10 cellular contexts compared by ENCODE assay signal in genomic region chr6:158060447-158061360, GRCh38.
DNase-seq lines count a peak whose midpoint lies in the region.
"Had no signal": no experiment of that assay in that cellular context is flagged by ENCODE, and none has a peak within 500 bp of the region (broad histone marks: within the 10 kb centered on the region; RNA-seq: fewer than 3 reads in every experiment).

No MANE protein-coding gene starts in this region.

- H3K36me3 ChIP-seq in ACC112 (ENCODE audit: insufficient read depth, low read length), result peaks cover 12% of the 10 kb centered on the region; the same call in 1 of the 2 replicates
- H3K36me3 ChIP-seq: cardiac muscle cell had no signal

- peak overlapping the region; percentile 31; the same call in 1 of the 2 replicates for H3K4me3 ChIP-seq in ACC112 (ENCODE audit: low read depth, low read length)
- H3K4me3 ChIP-seq: cardiac muscle cell, GM12878 had no signal

- peak overlapping the region; percentile 97 for H3K27ac ChIP-seq in ACC112 (ENCODE audit: low read depth, low read length)
- H3K27ac ChIP-seq: cardiac muscle cell had no signal

- peaks cover 15% of the 10 kb centered on the region for H3K79me2 ChIP-seq in ACC112 (ENCODE audit: control insufficient read depth, insufficient read depth, low read length, unreplicated experiment)

- peaks cover 62% of the 10 kb centered on the region for H3K4me1 ChIP-seq in ACC112 (ENCODE audit: control insufficient read depth, insufficient read depth, low read length, unreplicated experiment)

- DNase-seq in HPDE6-E6E7 (ENCODE audit: extremely low spot score), result peak; percentile 64
- DNase-seq in T1000 (lab: John Stamatoyannopoulos, UW), result peak; percentile 72
- DNase-seq in globus pallidus (ENCODE audit: low spot score), result peak; percentile 40
- peak; percentile 97 for DNase-seq in posterior vena cava (ENCODE audit: low spot score)
- no peak for DNase-seq in NCI-H524 treated with DMSO at 0.1 percent for 48 hours (lab: John Stamatoyannopoulos, UW)
- no peak for DNase-seq in NCI-H187 (lab: John Stamatoyannopoulos, UW)
- DNase-seq in NCI-H2171 (lab: John Stamatoyannopoulos, UW), result no peak

- no peaks in the 10 kb centered on the region for H3K27me3 ChIP-seq in ACC112 (ENCODE audit: insufficient read depth, low read length)
- H3K27me3 ChIP-seq: cardiac muscle cell had no signal

- intact Hi-C loops in posterior vena cava (cut with DNase I), result no loop called here

- H2AFZ ChIP-seq in ACC112 (ENCODE audit: low read length, unreplicated experiment), result no peak overlapping the region

Comparison
In these comparisons a context has a peak if more than half of its experiments do, and no peak if none do; other contexts are left out.
1. DNase-seq: peak in HPDE6-E6E7 (single experiment), T1000 (single experiment), globus pallidus (single experiment) and posterior vena cava (single experiment); none in NCI-H524 treated with DMSO at 0.1 percent for 48 hours (single experiment), NCI-H187 (0 of 2) and NCI-H2171 (single experiment).